Comparison of ENCODE assay signal across 12 cellular contexts in genomic region chr12:92070054-92070863, GRCh38.
DNase-seq lines count a peak whose midpoint lies in the region; ATAC-seq and TF ChIP-seq lines count a peak whose summit lies in the region.
"Had no signal": no experiment of that assay in that cellular context is flagged by ENCODE, and none has a peak within 500 bp of the region (broad histone marks: within the 10 kb centered on the region; RNA-seq: fewer than 3 reads in every experiment).

No MANE protein-coding gene starts in this region.

- H2AFZ ChIP-seq in PC-9, result no peak overlapping the region

- no peaks in the 10 kb centered on the region for H3K79me2 ChIP-seq in PC-9 (ENCODE audit: low read depth)

- TF ChIP-seq CTCF in liver (IDR thresholded peaks at IDR 0.05; ENCODE audit: low read depth, low read length, missing input control) (no peak), PC-9 (conservative IDR thresholded peaks at IDR 0.05) (no peak), chondrocyte (IDR thresholded peaks at IDR 0.05) (no peak), psoas muscle (IDR thresholded peaks at IDR 0.05) (no peak)

- no TSS peak for BruUV-seq in PC-9 (replicated peaks; lab: Mats Ljungman, UMichigan)

- no peaks in the 10 kb centered on the region for H3K9me3 Mint-ChIP-seq in chondrocyte (ENCODE audit: low read depth)

- peak; percentile 53 to 59 for TF ChIP-seq RAD21 in liver (IDR thresholded peaks at IDR 0.05)

- H3K4me3 ChIP-seq in liver (ENCODE audit: low read depth in 1 of 3, low read length in 3 of 3), result peak overlapping the region in 1 of 3 donors; percentile 25
- no peak overlapping the region for H3K4me3 ChIP-seq in PC-9
- no peak overlapping the region for H3K4me3 ChIP-seq in psoas muscle

- no peak overlapping the region for H3K4me2 ChIP-seq in PC-9

- H3K4me3 Mint-ChIP-seq in chondrocyte (ENCODE audit: unreplicated experiment), result no peak overlapping the region

- intact Hi-C loops in PC-9 (cut with micrococcal nuclease; ENCODE audit: unreplicated experiment), result no loop called here
- intact Hi-C loops in psoas muscle (cut with DNase I), result no loop called here

- 30% methylated on average over 8 of the region's 8 CpGs for WGBS in liver
- WGBS in psoas muscle, 3 donors, result 82 to 83% (median 82%) methylated on average over 8 of the region's 8 CpGs

- H3K27ac Mint-ChIP-seq in chondrocyte (ENCODE audit: unreplicated experiment), result no peak overlapping the region

- H3K27ac ChIP-seq in liver (ENCODE audit: low read depth in 1 of 2, low read length in 2 of 2) (peak overlapping the region; percentile 85 to 94), PC-9 (no peak overlapping the region), psoas muscle (no peak overlapping the region)

- peaks cover 0 to 1% (median 0%) of the 10 kb centered on the region in 4 donors for H3K36me3 ChIP-seq in liver (ENCODE audit: control insufficient read depth in 4 of 4, insufficient read depth in 3 of 4, low read depth in 1 of 4, low read length in 3 of 4)
- H3K36me3 ChIP-seq in PC-9 (ENCODE audit: low read depth), result no peaks in the 10 kb centered on the region
- no peaks in the 10 kb centered on the region for H3K36me3 ChIP-seq in psoas muscle (ENCODE audit: insufficient read depth in 1 of 2, low read depth in 1 of 2)

- H3K27me3 ChIP-seq in liver (ENCODE audit: control insufficient read depth in 4 of 4, insufficient read depth in 4 of 4, low read length in 3 of 4) (no peaks in the 10 kb centered on the region), PC-9 (ENCODE audit: insufficient read depth, low read depth) (no peaks in the 10 kb centered on the region), psoas muscle (ENCODE audit: insufficient read depth in 3 of 3, low read length in 2 of 3) (no peaks in the 10 kb centered on the region)

- CTCF ChIA-PET in PC-9 (lab: Charles Lee), result no interaction called here

- POLR2A ChIA-PET in PC-9 (lab: Charles Lee; ENCODE audit: unreplicated experiment), result no interaction called here

- ATAC-seq in psoas muscle, result no peak
- no peak for ATAC-seq in GM21717 (IDR thresholded peaks at IDR 0.05; ENCODE audit: unreplicated experiment)

- H3K9ac ChIP-seq in liver (ENCODE audit: low read depth in 1 of 2, low read length in 2 of 2), result peak overlapping the region; percentile 28 to 72

- no peaks in the 10 kb centered on the region for H3K36me3 Mint-ChIP-seq in chondrocyte (ENCODE audit: low read depth)

- H3K9me3 ChIP-seq in liver (ENCODE audit: control insufficient read depth in 4 of 4, low read length in 3 of 4), result no peaks in the 10 kb centered on the region
- H3K9me3 ChIP-seq in PC-9 (ENCODE audit: insufficient read depth, low read depth), result no peaks in the 10 kb centered on the region
- no peaks in the 10 kb centered on the region for H3K9me3 ChIP-seq in psoas muscle

- DNase-seq in DMS53 (lab: John Stamatoyannopoulos, UW) (peak; percentile 47), DMS53 treated with DMSO at 0.1 percent for 48 hours (lab: John Stamatoyannopoulos, UW; ENCODE audit: unreplicated experiment) (no peak), LoVo (ENCODE audit: low spot score) (peak; percentile 75), PC-9 (no peak), chondrocyte (ENCODE audit: low spot score) (no peak), psoas muscle (no peak)
- DNase-seq: activated T-cell treated with anti-CD3 and anti-CD28 coated beads, Interleukin-2, amount 50 U/mL, for 48 hours; EL; NK-92 treated with Interleukin-12 subunit alpha and Interleukin-12 subunit beta, amount 100 ng/mL, for 24 hours; stimulated activated naive CD4-positive, alpha-beta T cell treated with Interleukin-2 at 50 U/mL for 16 hours had no signal

- H3K4me1 ChIP-seq in liver (ENCODE audit: control insufficient read depth in 4 of 4, insufficient read depth in 4 of 4, low read length in 3 of 4), result peaks cover 8 to 31% (median 25%) of the 10 kb centered on the region in 4 donors
- H3K4me1 ChIP-seq in PC-9 (replicated peaks; ENCODE audit: insufficient read depth), result peaks cover 5% of the 10 kb centered on the region; the same call in 1 of the 2 replicates
- H3K4me1 ChIP-seq in psoas muscle, result no peaks in the 10 kb centered on the region

- no peaks in the 10 kb centered on the region for H3K9me2 ChIP-seq in PC-9 (ENCODE audit: insufficient read depth)

- H4K20me1 ChIP-seq in PC-9 (ENCODE audit: insufficient read depth), result no peaks in the 10 kb centered on the region

- peaks cover 20% of the 10 kb centered on the region for H3K4me1 Mint-ChIP-seq in chondrocyte (ENCODE audit: low read depth)

- no peaks in the 10 kb centered on the region for H3F3A ChIP-seq in PC-9 (ENCODE audit: insufficient read depth, low read depth)

- no peaks in the 10 kb centered on the region for H3K27me3 Mint-ChIP-seq in chondrocyte (ENCODE audit: low read depth)

TF ChIP-seq in liver, 16 proteins besides CTCF, POLR2A, EP300 and RAD21:
- TF ChIP-seq HNF4A (conservative IDR thresholded peaks at IDR 0.05) (peak; percentile 70 to 73), ZBTB33 (IDR thresholded peaks at IDR 0.05) (peak; percentile 16), YY1 (IDR thresholded peaks at IDR 0.05) (no peak), ATF3 (IDR thresholded peaks at IDR 0.05) (peak; percentile 53), HNF4G (IDR thresholded peaks at IDR 0.05) (no peak), EGR1 (IDR thresholded peaks at IDR 0.05; ENCODE audit: low read depth in 2 of 2) (peak; percentile 53 to 83), REST (IDR thresholded peaks at IDR 0.05) (peak; percentile 44), GABPA (IDR thresholded peaks at IDR 0.05 in 1 of 2, conservative IDR thresholded peaks at IDR 0.05 in 1 of 2) (no peak), RXRA (IDR thresholded peaks at IDR 0.05) (peak; percentile 65 to 79), JUND (IDR thresholded peaks at IDR 0.05) (peak; percentile 71 to 75), FOXA1 (IDR thresholded peaks at IDR 0.05) (no peak), SP1 (IDR thresholded peaks at IDR 0.05) (peak; percentile 77), TAF1 (conservative IDR thresholded peaks at IDR 0.05) (peak; percentile 33), MAX (IDR thresholded peaks at IDR 0.05) (no peak), NR2F2 (IDR thresholded peaks at IDR 0.05) (no peak), FOXA2 (IDR thresholded peaks at IDR 0.05) (no peak)

Comparison
In these comparisons a context has a peak if more than half of its experiments do, and no peak if none do; other contexts are left out.
1. DNase-seq: peak in DMS53 (single experiment) and LoVo (single experiment); none in DMS53 treated with DMSO at 0.1 percent for 48 hours (single experiment), PC-9 (0 of 2), chondrocyte (single experiment) and psoas muscle (0 of 2).
2. H3K27ac ChIP-seq: peak in liver (2 of 2); none in PC-9 (single experiment) and psoas muscle (single experiment).